In genomic region chr20:23605867-23606651, GRCh38 we compare ENCODE assay signal across 25 cellular contexts. TPM values are rescaled to one million over a fixed set of nuclear protein-coding genes. Genes with fewer than 3 reads are reported as not detected.
DNase-seq lines count a peak whose midpoint lies in the region; ATAC-seq, FAIRE-seq and TF ChIP-seq lines count a peak whose summit lies in the region.
"Had no signal": no experiment of that assay in that cellular context is flagged by ENCODE, and none has a peak within 500 bp of the region (broad histone marks: within the 10 kb centered on the region; RNA-seq: fewer than 3 reads in every experiment).

Gene CST9, minus strand, starts transcription at chr20:23605917. Its CDS starts 53 bp downstream, at chr20:23605864.

- H3K9me3 ChIP-seq in SK-N-SH = no peaks in the 10 kb centered on the region
- no peaks in the 10 kb centered on the region for H3K9me3 ChIP-seq in Loucy (ENCODE audit: insufficient read depth, low read depth, low read length)
- no peaks in the 10 kb centered on the region for H3K9me3 ChIP-seq in endothelial cell of umbilical vein (replicated peaks; ENCODE audit: control insufficient read depth, insufficient read depth, low read length)
- no peaks in the 10 kb centered on the region for H3K9me3 ChIP-seq in neural progenitor cell (ENCODE audit: low read depth)
- H3K9me3 ChIP-seq: HAP-1, ovary, stomach, thyroid gland, vagina had no signal

- H3K4me1 Mint-ChIP-seq in neural progenitor cell = peaks cover 30% of the 10 kb centered on the region
- H3K4me1 Mint-ChIP-seq in activated T-cell treated with anti-CD3 and anti-CD28 coated beads, Interleukin-2, amount 50 U/mL, for 24 hours (ENCODE audit: low read depth) = peaks cover 4% of the 10 kb centered on the region
- H3K4me1 Mint-ChIP-seq: brain, naive B cell had no signal

- TF ChIP-seq CTCF in SK-N-SH (IDR thresholded peaks at IDR 0.05) (no peak), Loucy (conservative IDR thresholded peaks at IDR 0.05; ENCODE audit: low read length) (no peak), endothelial cell of umbilical vein (IDR thresholded peaks at IDR 0.05; ENCODE audit: extremely low read depth in 1 of 2, insufficient read depth in 1 of 2, low read depth in 1 of 2, low read length in 2 of 2) (no peak), neural progenitor cell (IDR thresholded peaks at IDR 0.05) (no peak)

- CTCF ChIA-PET in SK-N-SH (lab: Yijun Ruan, JAX) (interaction anchor here (1.0 to 9.5 kb wide), 9 partner anchors 23 to 915 kb away, joined by 3 to 92 read pairs (median 4); partner anchors contain the start of genes CSTL1 and NXT1), endothelial cell of umbilical vein (lab: Charles Lee) (interaction anchor here (1.2 to 2.8 kb wide), 4 partner anchors 14 to 256 kb away, joined by 3 to 12 read pairs (median 8); partner anchors contain the start of gene CST3)

- no peak within 1 kb of the TSS for H3K9ac ChIP-seq in SK-N-SH
- no peak within 1 kb of the TSS for H3K9ac ChIP-seq in Loucy (ENCODE audit: low read depth, low read length, poor library complexity, severe bottlenecking)
- no peak within 1 kb of the TSS for H3K9ac ChIP-seq in endothelial cell of umbilical vein (replicated peaks; ENCODE audit: extremely low read depth, insufficient read depth, low read length)
- H3K9ac ChIP-seq in neural progenitor cell = no peak within 1 kb of the TSS
- H3K9ac ChIP-seq: KMS-11 had no signal

- TF ChIP-seq RAD21 in SK-N-SH (IDR thresholded peaks at IDR 0.05; ENCODE audit: low read length) = no peak

- H3K9me3 Mint-ChIP-seq in neural progenitor cell = peaks cover 4% of the 10 kb centered on the region
- no peaks in the 10 kb centered on the region for H3K9me3 Mint-ChIP-seq in activated T-cell treated with anti-CD3 and anti-CD28 coated beads, Interleukin-2, amount 50 U/mL, for 24 hours

- H2AFZ ChIP-seq in SK-N-SH (ENCODE audit: low read depth) (peak within 1 kb of the TSS; percentile 27; the same call in 1 of the 2 replicates), Loucy (ENCODE audit: low read length) (peak within 1 kb of the TSS; percentile 69), endothelial cell of umbilical vein (ENCODE audit: low read depth, low read length) (peak within 1 kb of the TSS; percentile 44), neural progenitor cell (replicated peaks) (peak within 1 kb of the TSS; percentile 48)

- H3K36me3 ChIP-seq in SK-N-SH (replicated peaks in 1 of 2; ENCODE audit: control insufficient read depth in 1 of 2, insufficient read depth in 2 of 2, low read length in 1 of 2) (no peaks in the 10 kb centered on the region), Loucy (ENCODE audit: insufficient read depth, low read length) (no peaks in the 10 kb centered on the region), endothelial cell of umbilical vein (ENCODE audit: control insufficient read depth in 2 of 2, extremely low read depth in 1 of 2, insufficient read depth in 2 of 2, low read length in 2 of 2) (no peaks in the 10 kb centered on the region), neural progenitor cell (no peaks in the 10 kb centered on the region)
- H3K36me3 ChIP-seq: HAP-1, ovary, stomach, thyroid gland, vagina had no signal

- H3K4me3 Mint-ChIP-seq in neural progenitor cell = peak within 1 kb of the TSS; percentile 16
- no peak within 1 kb of the TSS for H3K4me3 Mint-ChIP-seq in activated T-cell treated with anti-CD3 and anti-CD28 coated beads, Interleukin-2, amount 50 U/mL, for 24 hours

- no TSS peak for BruUV-seq in endothelial cell of umbilical vein (replicated peaks; lab: Mats Ljungman, UMichigan)

- intact Hi-C loops in endothelial cell of umbilical vein (cut with micrococcal nuclease) = loop anchor here (1.0 to 10.0 kb wide), 6 partner anchors 31 to 921 kb away; partner anchors contain the start of genes CST3 and THBD

- DNase-seq in SK-N-SH (no peak), endothelial cell of umbilical vein (ENCODE audit: low read depth, low spot score) (no peak), neural progenitor cell (ENCODE audit: low spot score) (peak; percentile 1), NCI-H1930 (lab: John Stamatoyannopoulos, UW) (no peak), Ammon's horn (ENCODE audit: low spot score) (no peak)
- no peak for DNase-seq in activated T-cell treated with anti-CD3 and anti-CD28 coated beads, Interleukin-2, amount 50 U/mL, for 24 hours
- DNase-seq: NCI-H2107 had no signal

- H3K4me1 ChIP-seq in SK-N-SH (ENCODE audit: control insufficient read depth in 1 of 2, insufficient read depth in 2 of 2, low read depth in 1 of 2, low read length in 1 of 2) (no peaks in the 10 kb centered on the region), Loucy (ENCODE audit: insufficient read depth, low read length, poor library complexity, severe bottlenecking) (peaks cover 3% of the 10 kb centered on the region), endothelial cell of umbilical vein (ENCODE audit: control insufficient read depth, extremely low read depth, insufficient read depth, low read length) (no peaks in the 10 kb centered on the region), neural progenitor cell (peaks cover 16% of the 10 kb centered on the region)
- H3K4me1 ChIP-seq: HAP-1, thyroid gland, vagina had no signal

- no peak for TF ChIP-seq EP300 in SK-N-SH (IDR thresholded peaks at IDR 0.05; ENCODE audit: borderline replicate concordance in 1 of 2, low read depth in 1 of 2, low read length in 1 of 2)

- no peak for FAIRE-seq in endothelial cell of umbilical vein (lab: Jason Lieb, UNC)
- FAIRE-seq: small intestine had no signal

- POLR2A ChIA-PET in SK-N-SH (lab: Yijun Ruan, JAX) (no interaction called here), endothelial cell of umbilical vein (lab: Charles Lee) (no interaction called here)

- no peaks in the 10 kb centered on the region for H3K9me2 ChIP-seq in SK-N-SH
- H3K9me2 ChIP-seq in Loucy (replicated peaks; ENCODE audit: low read depth, low read length) = no peaks in the 10 kb centered on the region

- H3K79me2 ChIP-seq in SK-N-SH (ENCODE audit: insufficient read depth) = no peaks in the 10 kb centered on the region
- H3K79me2 ChIP-seq in Loucy (ENCODE audit: insufficient read depth, low read length) = no peaks in the 10 kb centered on the region
- H3K79me2 ChIP-seq in endothelial cell of umbilical vein (ENCODE audit: control insufficient read depth, insufficient read depth, low read length) = no peaks in the 10 kb centered on the region
- no peaks in the 10 kb centered on the region for H3K79me2 ChIP-seq in neural progenitor cell (ENCODE audit: low read depth)

- H3K27ac ChIP-seq in SK-N-SH (ENCODE audit: low read depth in 2 of 2, low read length in 1 of 2) = no peak within 1 kb of the TSS
- no peak within 1 kb of the TSS for H3K27ac ChIP-seq in endothelial cell of umbilical vein (ENCODE audit: insufficient read depth, low read depth, low read length)
- no peak within 1 kb of the TSS for H3K27ac ChIP-seq in neural progenitor cell
- H3K27ac ChIP-seq: 22Rv1, KMS-11, ovary, stomach, thyroid gland, vagina had no signal

- H3K27me3 Mint-ChIP-seq in neural progenitor cell (ENCODE audit: insufficient read depth, low read depth) = peaks cover 11% of the 10 kb centered on the region
- H3K27me3 Mint-ChIP-seq in activated T-cell treated with anti-CD3 and anti-CD28 coated beads, Interleukin-2, amount 50 U/mL, for 24 hours = peaks cover 13% of the 10 kb centered on the region

- H3K4me2 ChIP-seq in SK-N-SH (no peak within 1 kb of the TSS), Loucy (ENCODE audit: low read depth, low read length, poor library complexity, severe bottlenecking) (peak within 1 kb of the TSS; percentile 23), endothelial cell of umbilical vein (ENCODE audit: insufficient read depth, low read length) (no peak within 1 kb of the TSS), neural progenitor cell (no peak within 1 kb of the TSS)
- H3K4me2 ChIP-seq: KMS-11 had no signal

- no peaks in the 10 kb centered on the region for H3K36me3 Mint-ChIP-seq in neural progenitor cell
- H3K36me3 Mint-ChIP-seq in activated T-cell treated with anti-CD3 and anti-CD28 coated beads, Interleukin-2, amount 50 U/mL, for 24 hours (ENCODE audit: low read depth) = no peaks in the 10 kb centered on the region
- H3K36me3 Mint-ChIP-seq: brain, naive B cell had no signal

- no peaks in the 10 kb centered on the region for H3F3A ChIP-seq in SK-N-SH (replicated peaks; ENCODE audit: insufficient read depth)
- no peaks in the 10 kb centered on the region for H3F3A ChIP-seq in Loucy (ENCODE audit: low read depth)
- H3F3A ChIP-seq in neural progenitor cell (ENCODE audit: low read depth) = peaks cover 5% of the 10 kb centered on the region

- no peaks in the 10 kb centered on the region for H4K20me1 ChIP-seq in SK-N-SH (ENCODE audit: insufficient read depth)
- H4K20me1 ChIP-seq in Loucy (ENCODE audit: insufficient read depth, low read length, poor library complexity, severe bottlenecking) = no peaks in the 10 kb centered on the region
- no peaks in the 10 kb centered on the region for H4K20me1 ChIP-seq in endothelial cell of umbilical vein (replicated peaks; ENCODE audit: control insufficient read depth, extremely low read depth, insufficient read depth, low read length)
- no peaks in the 10 kb centered on the region for H4K20me1 ChIP-seq in neural progenitor cell (ENCODE audit: low read depth)

- H3K27ac Mint-ChIP-seq in neural progenitor cell = no peak within 1 kb of the TSS
- no peak within 1 kb of the TSS for H3K27ac Mint-ChIP-seq in activated T-cell treated with anti-CD3 and anti-CD28 coated beads, Interleukin-2, amount 50 U/mL, for 24 hours

- H3K27me3 ChIP-seq in SK-N-SH (ENCODE audit: insufficient read depth) = peaks cover 46% of the 10 kb centered on the region; the same call in 1 of the 2 replicates
- no peaks in the 10 kb centered on the region for H3K27me3 ChIP-seq in Loucy (ENCODE audit: insufficient read depth, low read length, poor library complexity, severe bottlenecking)
- H3K27me3 ChIP-seq in endothelial cell of umbilical vein (ENCODE audit: control insufficient read depth in 2 of 2, insufficient read depth in 2 of 2, low read length in 2 of 2) = peaks cover 6 to 8% of the 10 kb centered on the region in 2 experiments
- no peaks in the 10 kb centered on the region for H3K27me3 ChIP-seq in neural progenitor cell
- H3K27me3 ChIP-seq: ovary, stomach, thyroid gland, vagina had no signal

- WGBS in SK-N-SH (ENCODE audit: low lambda C conversion rate) = 34% methylated on average over 15 of the region's 16 CpGs

- no peak within 1 kb of the TSS; a peak in 1 of 4 replicates for H3K4me3 ChIP-seq in SK-N-SH (ENCODE audit: low read depth in 2 of 2, low read length in 1 of 2)
- no peak within 1 kb of the TSS for H3K4me3 ChIP-seq in Loucy (ENCODE audit: low read length, poor library complexity, severe bottlenecking)
- no peak within 1 kb of the TSS for H3K4me3 ChIP-seq in endothelial cell of umbilical vein (replicated peaks in 1 of 3; ENCODE audit: insufficient read depth in 1 of 3, low read depth in 1 of 3, low read length in 3 of 3)
- no peak within 1 kb of the TSS for H3K4me3 ChIP-seq in neural progenitor cell
- H3K4me3 ChIP-seq: HAP-1, ovary, stomach, thyroid gland, vagina had no signal

- dilution Hi-C loops in endothelial cell of umbilical vein (cut with MboI; ENCODE audit: extremely low pct_ligation_motif_present, low sequenced_read_pairs) = no loop called here

- no peak for ATAC-seq in SK-N-SH treated with all-trans-retinoic acid at 6 μM for 48 hours

- H3K9me1 ChIP-seq in endothelial cell of umbilical vein (replicated peaks; ENCODE audit: control insufficient read depth, extremely low read depth, insufficient read depth, low read length) = no peaks in the 10 kb centered on the region

- no peak for TF ChIP-seq POLR2A in endothelial cell of umbilical vein (IDR thresholded peaks at IDR 0.05; ENCODE audit: low read depth, low read length)

RNA-seq across cellular contexts. Expression of gene CST9, which starts in this region (rescaled TPM):
- polyA plus RNA-seq in SK-N-SH (2012; rRNA removed) = not detected in 2 replicates
- not detected in 2 replicates for polyA plus RNA-seq in SK-N-SH (2012; cell fraction: cytosol; rRNA removed)
- polyA plus RNA-seq in SK-N-SH (2012; cell fraction: nucleus; rRNA removed) = not detected in 2 replicates
- not detected in 2 replicates for total RNA-seq in endothelial cell of umbilical vein
- not detected in 2 replicates for polyA plus RNA-seq in endothelial cell of umbilical vein
- not detected in 2 replicates for polyA plus RNA-seq in endothelial cell of umbilical vein (2011; cell fraction: cytosol; rRNA removed)
- polyA plus RNA-seq in endothelial cell of umbilical vein (2011; cell fraction: nucleus; rRNA removed) = not detected in 2 replicates
- not detected in 2 replicates for polyA plus RNA-seq in endothelial cell of umbilical vein (2012)
- not detected in 2 replicates for polyA minus RNA-seq in endothelial cell of umbilical vein
- not detected for polyA minus RNA-seq in endothelial cell of umbilical vein (2011; cell fraction: cytosol; rRNA and poly(A)+ RNA removed)
- polyA minus RNA-seq in endothelial cell of umbilical vein (2011; cell fraction: nucleus; rRNA and poly(A)+ RNA removed) = not detected in 2 replicates
- total RNA-seq in neural progenitor cell (ENCODE audit: low replicate concordance) = not detected in 2 replicates
- total RNA-seq: chondrocyte; epithelial cell of proximal tubule; mesenteric fat pad; ovary; SK-MEL-5; stomach; T-helper 1 cell treated with Interleukin-12 subunit alpha and Interleukin-12 subunit beta and Interleukin-4 antibody, amounts not matched to agents 30 ng/mL and 1 ng/mL, for 36 hours; thyroid gland; vagina had no signal
- polyA plus RNA-seq: adipose tissue, ovary, small intestine, stomach had no signal

Comparison
In these comparisons a context has a peak if more than half of its experiments do, and no peak if none do; other contexts are left out.
1. Peak in DNase-seq in neural progenitor cell; RNA of the gene not detected or under 1 TPM.